8 cellular contexts compared by ENCODE assay signal in the genomic region with DNA sequence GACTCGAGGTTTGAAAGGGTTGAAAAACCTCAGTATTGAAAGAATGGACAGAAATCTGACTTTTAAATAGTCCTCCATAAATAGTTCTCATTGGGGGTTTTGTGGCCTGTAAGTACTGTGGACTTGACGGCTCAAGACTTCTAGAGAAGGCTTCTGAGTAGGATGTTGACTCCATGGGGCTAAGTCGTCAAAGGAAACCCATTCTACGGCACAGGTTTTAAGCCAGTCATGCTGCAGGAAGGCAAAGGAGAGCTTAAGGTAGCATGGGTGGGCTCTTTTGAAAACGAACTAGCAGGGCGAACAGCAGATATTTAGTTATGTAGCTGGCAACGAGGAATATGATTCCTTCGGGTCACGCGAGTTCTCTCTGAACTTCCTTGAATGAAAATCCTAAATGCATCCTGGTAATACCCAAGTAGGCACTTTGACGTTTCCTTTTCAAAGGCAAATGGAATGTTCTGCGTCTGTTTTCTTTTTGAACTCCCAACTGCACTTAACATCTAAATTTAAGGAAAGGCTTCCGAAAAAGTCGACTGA. TPM values are rescaled to one million over a fixed set of nuclear protein-coding genes. Genes with fewer than 3 reads are reported as not detected.
DNase-seq lines count a peak whose midpoint lies in the region; ATAC-seq, FAIRE-seq and TF ChIP-seq lines count a peak whose summit lies in the region.

No MANE protein-coding gene starts in this region.

- H3K4me1 Mint-ChIP-seq in osteocyte (ENCODE audit: unreplicated experiment): peaks cover 28% of the 10 kb centered on the region

- H3K18ac ChIP-seq in H1 (ENCODE audit: extremely low read depth, low read length): no peak overlapping the region

- ATAC-seq in HG02870 (IDR thresholded peaks at IDR 0.05; ENCODE audit: unreplicated experiment) (no peak), HG02763 (IDR thresholded peaks at IDR 0.05; ENCODE audit: unreplicated experiment) (no peak)

- TF ChIP-seq EP300 in H1 (IDR thresholded peaks at IDR 0.05; ENCODE audit: borderline replicate concordance in 1 of 2, low read depth in 2 of 2, low read length in 2 of 2): no peak

- POLR2A ChIA-PET in H1 (lab: Charles Lee; ENCODE audit: partially characterized antibody): interaction anchor here (0.6 to 1.4 kb wide), 6 partner anchors 12 to 130 kb away, joined by 3 to 9 read pairs (median 3); no protein-coding TSS in a partner anchor

- no peak for TF ChIP-seq CTCF in D721Med (IDR thresholded peaks at IDR 0.05; ENCODE audit: insufficient read depth, missing control alignments)
- no peak for TF ChIP-seq CTCF in H1 (IDR thresholded peaks at IDR 0.05; ENCODE audit: control extremely low read depth in 1 of 3, insufficient read depth in 1 of 3, low read depth in 1 of 3, low read length in 3 of 3)
- TF ChIP-seq CTCF in osteocyte (IDR thresholded peaks at IDR 0.05): no peak

- H3K27me3 ChIP-seq in NT2/D1 (ENCODE audit: insufficient read depth, insufficient read length) (no peaks in the 10 kb centered on the region), H1 (replicated peaks in 1 of 4; ENCODE audit: control insufficient read depth in 3 of 4, extremely low read depth in 1 of 4, insufficient read depth in 3 of 4, low read length in 3 of 4) (no peaks in the 10 kb centered on the region; a peak in 1 of 7 replicates)

- no peak overlapping the region for H2BK15ac ChIP-seq in H1 (ENCODE audit: low read length)

- H2AK5ac ChIP-seq in H1 (ENCODE audit: low read depth, low read length): no peak overlapping the region

- H4K20me1 ChIP-seq in H1 (replicated peaks in 1 of 2; ENCODE audit: control insufficient read depth in 1 of 2, insufficient read depth in 2 of 2, low read length in 2 of 2): peaks cover 4 to 7% of the 10 kb centered on the region in 2 experiments

- H3K79me1 ChIP-seq in H1 (ENCODE audit: low read depth, low read length): no peaks in the 10 kb centered on the region

- no peak overlapping the region for H3K27ac ChIP-seq in H1 (ENCODE audit: low read depth, low read length)

- H4K91ac ChIP-seq in H1 (replicated peaks; ENCODE audit: insufficient read length, low read length): no peak overlapping the region

- H3K36me3 ChIP-seq in NT2/D1 (ENCODE audit: insufficient read depth, insufficient read length, low read length): no peaks in the 10 kb centered on the region
- H3K36me3 ChIP-seq in H1 (ENCODE audit: control insufficient read depth in 2 of 4, insufficient read depth in 4 of 4, low read length in 3 of 4): no peaks in the 10 kb centered on the region

- FAIRE-seq in D721Med (lab: Jason Lieb, UNC): peak; percentile 99
- no peak for FAIRE-seq in H1 (lab: Jason Lieb, UNC)

- H2AFZ ChIP-seq in H1 (ENCODE audit: low read length): no peak overlapping the region

- H3K9me3 Mint-ChIP-seq in osteocyte (ENCODE audit: unreplicated experiment): no peaks in the 10 kb centered on the region

- H3K14ac ChIP-seq in H1 (ENCODE audit: insufficient read length): no peak overlapping the region

- H3K9ac ChIP-seq in NT2/D1 (ENCODE audit: insufficient read length, low read depth): no peak overlapping the region
- no peak overlapping the region for H3K9ac ChIP-seq in H1 (replicated peaks in 1 of 4; ENCODE audit: extremely low read depth in 1 of 4, low read depth in 3 of 4, low read length in 3 of 4)

- no peak for TF ChIP-seq POLR2A in H1 (IDR thresholded peaks at IDR 0.05; ENCODE audit: control extremely low read depth in 1 of 2, low read depth in 2 of 2, low read length in 2 of 2)

- no peak overlapping the region for H3K23ac ChIP-seq in H1 (ENCODE audit: insufficient read length)

- H4K5ac ChIP-seq in H1 (ENCODE audit: insufficient read length, low read depth, low read length): no peak overlapping the region

- H3K4me3 ChIP-seq in NT2/D1 (ENCODE audit: insufficient read length, low read depth) (peak overlapping the region; percentile 69), H1 (ENCODE audit: extremely low read depth in 1 of 4, insufficient read depth in 2 of 4, low read depth in 3 of 4, low read length in 4 of 4) (peak overlapping the region; percentile 22 to 99 (median 55); a peak in 6 of 8 replicates)

- no peak for DNase-seq in D721Med (ENCODE audit: insufficient read length, low spot score)
- DNase-seq in NT2/D1 (ENCODE audit: low read depth, low spot score): no peak
- no peak for DNase-seq in H1 (ENCODE audit: low read depth in 1 of 2, low spot score in 2 of 2)
- no peak for DNase-seq in osteocyte (ENCODE audit: extremely low spot score, unreplicated experiment)
- DNase-seq in NCI-H128 (lab: John Stamatoyannopoulos, UW; ENCODE audit: unreplicated experiment): no peak
- DNase-seq in KG1 (lab: John Stamatoyannopoulos, UW): no peak

- H3K4ac ChIP-seq in H1 (replicated peaks; ENCODE audit: insufficient read length, low read depth, low read length): no peak overlapping the region

- H2BK5ac ChIP-seq in H1 (ENCODE audit: low read depth, low read length): no peak overlapping the region

- H2BK12ac ChIP-seq in H1 (ENCODE audit: low read depth, low read length): no peak overlapping the region

- no peak overlapping the region for H3K27ac Mint-ChIP-seq in osteocyte (ENCODE audit: unreplicated experiment)

- peaks cover 3 to 17% of the 10 kb centered on the region in 2 experiments; a peak in 2 of 4 replicates for H3K79me2 ChIP-seq in H1 (ENCODE audit: control insufficient read depth in 1 of 2, insufficient read depth in 2 of 2, low read length in 2 of 2)

- H4K8ac ChIP-seq in H1 (ENCODE audit: extremely low read depth, insufficient read depth, low read length): no peak overlapping the region

- 20% methylated on average over 14 of the region's 14 CpGs; no CpG with 5 or more reads in 1 of the 2 experiments for WGBS in H1 (ENCODE audit: extremely low coverage in 1 of 2, insufficient coverage in 1 of 2, insufficient read length in 1 of 2, insufficient replicate concordance in 2 of 2, low coverage in 1 of 2, low lambda C conversion rate in 2 of 2, missing lambda C conversion rate in 1 of 2), 2 experiments

- H3K9me3 ChIP-seq in NT2/D1 (ENCODE audit: insufficient read depth, low read length): no peaks in the 10 kb centered on the region
- no peaks in the 10 kb centered on the region for H3K9me3 ChIP-seq in H1 (ENCODE audit: insufficient read depth in 2 of 2, low read depth in 1 of 2, low read length in 1 of 2)

- no peak overlapping the region for H2BK20ac ChIP-seq in H1 (ENCODE audit: low read length)

- no peak for TF ChIP-seq RAD21 in H1 (IDR thresholded peaks at IDR 0.05 in 1 of 2, conservative IDR thresholded peaks at IDR 0.05 in 1 of 2; ENCODE audit: low read depth in 2 of 2, low read length in 2 of 2)

- H3K56ac ChIP-seq in H1 (replicated peaks; ENCODE audit: insufficient read length, low read depth, low read length): no peak overlapping the region

- CTCF ChIA-PET in H1 (lab: Charles Lee; ENCODE audit: partially characterized antibody): interaction anchor here (0.6 to 3.8 kb wide), 38 partner anchors 10 to 736 kb away, joined by 3 to 63 read pairs (median 5); no protein-coding TSS in a partner anchor

- peaks cover 10% of the 10 kb centered on the region for H3K27me3 Mint-ChIP-seq in osteocyte (ENCODE audit: unreplicated experiment)

- H3K36me3 Mint-ChIP-seq in osteocyte (ENCODE audit: unreplicated experiment): no peaks in the 10 kb centered on the region

- H3K4me1 ChIP-seq in NT2/D1 (ENCODE audit: insufficient read depth, insufficient read length) (no peaks in the 10 kb centered on the region), H1 (replicated peaks in 1 of 4; ENCODE audit: control insufficient read depth in 3 of 4, insufficient read depth in 4 of 4, low read length in 3 of 4) (peaks cover 3 to 6% (median 4%) of the 10 kb centered on the region in 4 experiments; a peak in 5 of 7 replicates)

- peak overlapping the region; percentile 73 to 90 for H3K4me2 ChIP-seq in H1 (ENCODE audit: insufficient read depth in 1 of 2, low read depth in 2 of 2, low read length in 2 of 2)

- no peak overlapping the region for H2BK120ac ChIP-seq in H1 (replicated peaks; ENCODE audit: low read depth, low read length)

- H3K4me3 Mint-ChIP-seq in osteocyte (ENCODE audit: unreplicated experiment): peak overlapping the region; percentile 81

- peaks cover 6% of the 10 kb centered on the region for H3K23me2 ChIP-seq in H1 (ENCODE audit: low read depth, low read length)

TF ChIP-seq in H1, 55 proteins besides CTCF, POLR2A, EP300 and RAD21 (continues in another document):
- TF ChIP-seq JUND (IDR thresholded peaks at IDR 0.05; ENCODE audit: low read length) (no peak), GABPA (IDR thresholded peaks at IDR 0.05; ENCODE audit: borderline replicate concordance, insufficient read depth, low read length) (no peak), TAF7 (optimal IDR thresholded peaks at IDR 0.05; ENCODE audit: borderline replicate concordance, low read depth, low read length) (no peak), SIN3A (conservative IDR thresholded peaks at IDR 0.05 in 1 of 2, IDR thresholded peaks at IDR 0.05 in 1 of 2; ENCODE audit: low read depth in 1 of 2, low read length in 2 of 2) (no peak), EGR1 (IDR thresholded peaks at IDR 0.05; ENCODE audit: borderline replicate concordance, low read depth, low read length) (no peak), FOSL1 (IDR thresholded peaks at IDR 0.05; ENCODE audit: insufficient read depth, low read depth, low read length) (no peak), CTBP2 (IDR thresholded peaks at IDR 0.05; ENCODE audit: borderline replicate concordance, insufficient read depth, insufficient read length, low read length) (no peak), SIRT6 (IDR thresholded peaks at IDR 0.05; ENCODE audit: low read length) (no peak), TCF12 (IDR thresholded peaks at IDR 0.05; ENCODE audit: low read depth, low read length) (no peak), SAP30 (IDR thresholded peaks at IDR 0.05; ENCODE audit: insufficient read depth, insufficient replicate concordance, low read length) (no peak), HDAC6 (IDR thresholded peaks at IDR 0.05; ENCODE audit: low read depth, low read length) (no peak)

RNA-seq across cellular contexts. Expression of a gene that starts 1.1 kb away (rescaled TPM):
- total RNA-seq in H1 (2021; fragmentation: NEBNext Ultra II Directional; extraction: Animal tissue kit (Norgen Biotek cat#: 25700)): 63.4 and 69.8 TPM in 2 replicates
- polyA plus RNA-seq in H1 (2011; rRNA removed): 37.3 and 53.0 TPM in 2 replicates
- polyA plus RNA-seq in H1 (2011; cell fraction: cytosol; rRNA removed): 35.7 TPM
- polyA plus RNA-seq in H1 (2011; cell fraction: nucleus; rRNA removed): 112 TPM
- polyA plus RNA-seq in H1 (2012, experiment 1 of 2): 49.0 to 66.6 TPM (median 55.2 TPM) in 4 replicates
- 14.1 TPM for polyA plus RNA-seq in H1 (2012, experiment 2 of 2)
- 60.0 TPM for polyA plus RNA-seq in H1 (2013, experiment 1 of 2)
- polyA plus RNA-seq in H1 (2013, experiment 2 of 2): 63.7 TPM
- 77.2 and 91.8 TPM in 2 replicates for polyA minus RNA-seq in H1 (2011; rRNA and poly(A)+ RNA removed)
- 35.2 TPM for polyA minus RNA-seq in H1 (2011; cell fraction: cytosol; rRNA and poly(A)+ RNA removed)
- polyA minus RNA-seq in H1 (2011; cell fraction: nucleus; rRNA and poly(A)+ RNA removed): 128 TPM
- total RNA-seq in osteocyte: 40.0 and 41.1 TPM in 2 replicates
